Comparison of ENCODE assay signal across 8 cellular contexts in genomic region chr7:44638611-44639557, GRCh38. TPM values are rescaled to one million over a fixed set of nuclear protein-coding genes. Genes with fewer than 3 reads are reported as not detected.
DNase-seq lines count a peak whose midpoint lies in the region; ATAC-seq and TF ChIP-seq lines count a peak whose summit lies in the region.

No MANE protein-coding gene starts in this region.

- H3K27me3 ChIP-seq in endodermal cell (ENCODE audit: control insufficient read depth, insufficient read depth, low read length, poor library complexity, severe bottlenecking): no peaks in the 10 kb centered on the region
- H3K27me3 ChIP-seq in stomach: no peaks in the 10 kb centered on the region

- no peak for TF ChIP-seq EP300 in stomach (IDR thresholded peaks at IDR 0.05)

- H3K4me1 ChIP-seq in endodermal cell (ENCODE audit: control insufficient read depth, insufficient read depth, low read length): no peaks in the 10 kb centered on the region
- H3K4me1 ChIP-seq in stomach: peaks cover 56 to 74% (median 63%) of the 10 kb centered on the region in 4 donors

- peak; percentile 82 to 83 for ATAC-seq in naive B cell (ENCODE audit: low read depth in 2 of 2)

- no peak for TF ChIP-seq POLR2A in stomach (IDR thresholded peaks at IDR 0.05)

- H3K9me3 Mint-ChIP-seq in endodermal cell (no peaks in the 10 kb centered on the region), naive B cell (peaks cover 0 to 2% (median 0%) of the 10 kb centered on the region in 7 donors)

- H3K36me3 ChIP-seq in endodermal cell (ENCODE audit: control insufficient read depth, insufficient read depth, low read length) (no peaks in the 10 kb centered on the region), stomach (no peaks in the 10 kb centered on the region)

- H3K36me3 Mint-ChIP-seq in endodermal cell (ENCODE audit: low read depth) (peaks cover 4% of the 10 kb centered on the region), naive B cell (no peaks in the 10 kb centered on the region)

- intact Hi-C loops in stomach (cut with DNase I; ENCODE audit: low total_unique reads): no loop called here

- 90 to 98% methylated on average over 4 to 5 of the region's 5 CpGs for WGBS in endodermal cell (ENCODE audit: insufficient coverage in 1 of 2, insufficient read length in 1 of 2), 2 experiments
- WGBS in stomach, 5 donors: 69 to 83% (median 74%) methylated on average over 5 of the region's 5 CpGs

- H3K27me3 Mint-ChIP-seq in endodermal cell (ENCODE audit: insufficient read depth) (no peaks in the 10 kb centered on the region), naive B cell (no peaks in the 10 kb centered on the region)

- peak overlapping the region; percentile 81 for H3K27ac ChIP-seq in endodermal cell (ENCODE audit: low read depth, low read length)
- peak overlapping the region; percentile 78 to 91 (median 87) for H3K27ac ChIP-seq in stomach

- TF ChIP-seq CTCF in GM12875 (IDR thresholded peaks at IDR 0.05; ENCODE audit: borderline replicate concordance, insufficient read depth, low read depth, low read length) (no peak), HFF-Myc (IDR thresholded peaks at IDR 0.05; ENCODE audit: low read depth, low read length, missing control alignments) (no peak), endodermal cell (conservative IDR thresholded peaks at IDR 0.05) (no peak), stomach (IDR thresholded peaks at IDR 0.05) (no peak)

- peak overlapping the region; percentile 30 for H3K4me3 ChIP-seq in GM12875 (ENCODE audit: low read depth, low read length)
- H3K4me3 ChIP-seq in HFF-Myc (replicated peaks; ENCODE audit: low read depth, low read length): no peak overlapping the region
- no peak overlapping the region for H3K4me3 ChIP-seq in endodermal cell (ENCODE audit: low read length)
- H3K4me3 ChIP-seq in stomach: no peak overlapping the region

- H3K4me3 Mint-ChIP-seq in endodermal cell (no peak overlapping the region), naive B cell (peak overlapping the region in 6 of 8 donors; percentile 10 to 86 (median 66))

- H3K4me1 Mint-ChIP-seq in endodermal cell (peaks cover 14% of the 10 kb centered on the region), naive B cell (peaks cover 31 to 57% (median 52%) of the 10 kb centered on the region in 3 donors)

- H3K9me3 ChIP-seq in endodermal cell (ENCODE audit: control insufficient read depth, low read length): no peaks in the 10 kb centered on the region
- no peaks in the 10 kb centered on the region for H3K9me3 ChIP-seq in stomach

- H3K27ac Mint-ChIP-seq in endodermal cell: peak overlapping the region; percentile 67
- H3K27ac Mint-ChIP-seq in naive B cell: peak overlapping the region; percentile 79 to 99 (median 95)

- DNase-seq in HFF-Myc (ENCODE audit: extremely low read depth, low read depth) (peak; percentile 87), MV-4-11 (lab: John Stamatoyannopoulos, UW) (peak; percentile 85), endodermal cell (peak; percentile 66), naive B cell (peak; percentile 33), stomach (peak; percentile 77), NCI-H345 treated with DMSO at 0.1 percent for 48 hours (lab: John Stamatoyannopoulos, UW; ENCODE audit: unreplicated experiment) (no peak)
- peak; percentile 69 to 72 for DNase-seq in activated CD4-positive, alpha-beta T cell treated with anti-CD3 and anti-CD28 coated beads, Interleukin-2, amount 50 U/mL, for 4 hours

- H3K9ac ChIP-seq in endodermal cell (ENCODE audit: extremely low read depth, low read length, poor library complexity, severe bottlenecking): no peak overlapping the region

RNA-seq across cellular contexts. Expression of gene OGDH, which starts 32.5 kb away (rescaled TPM):
- total RNA-seq in endodermal cell (10 to 100 TPM; 82.5 to 96.0 TPM), stomach (10 to 100 TPM; 21.6 to 92.0 (median 56.5) TPM)
- polyA plus RNA-seq in endodermal cell (2013, experiment 1 of 2): 42.6 TPM
- 42.7 TPM for polyA plus RNA-seq in endodermal cell (2013, experiment 2 of 2)
- polyA plus RNA-seq in naive B cell (ENCODE audit: low read depth in 6 of 6) (10 to 100 TPM in 5 of 6 donors, 1 to 10 TPM in 1; 9.5 to 21.6 (median 20.1) TPM), stomach (10 to 100 TPM; 19.8 to 31.8 (median 30.8) TPM)

RNA-seq across cellular contexts. Expression of gene TMED4, which starts 56.9 kb away (rescaled TPM):
- 100 to 1,000 TPM in 1 of 2 donors, 10 to 100 TPM in 1; 75.4 to 109 TPM for total RNA-seq in endodermal cell
- 105 TPM for polyA plus RNA-seq in endodermal cell (2013, experiment 1 of 2)
- polyA plus RNA-seq in endodermal cell (2013, experiment 2 of 2): 95.6 TPM
- polyA plus RNA-seq in naive B cell (ENCODE audit: low read depth in 6 of 6): 10 to 100 TPM; 54.8 to 82.0 (median 67.3) TPM
- total RNA-seq in stomach: 100 to 1,000 TPM in 4 of 5 donors, 10 to 100 TPM in 1; 60.7 to 235 (median 111) TPM
- polyA plus RNA-seq in stomach: 10 to 100 TPM; 13.4 to 36.1 (median 24.5) TPM
